In the genomic region with DNA sequence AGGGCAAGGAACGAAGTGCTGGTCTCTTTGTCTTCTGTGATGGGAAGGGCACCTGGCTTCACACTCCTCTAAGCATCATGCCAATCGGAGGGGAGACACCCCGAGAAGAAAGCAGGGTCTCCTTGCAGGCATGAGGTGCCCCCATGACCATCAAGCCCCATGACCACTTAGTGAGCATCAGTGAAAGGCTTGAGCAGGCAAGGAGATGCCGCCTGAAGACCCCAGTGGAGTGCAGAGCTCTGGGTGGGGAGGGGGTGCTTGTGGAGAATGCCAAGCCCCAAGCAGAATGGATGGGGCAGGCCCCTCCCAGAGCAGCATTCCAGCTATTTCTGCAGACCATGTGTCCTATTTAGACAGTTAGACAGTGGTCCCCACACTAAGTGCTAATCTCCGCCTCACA, we compare ENCODE assay signal across 20 cellular contexts.
DNase-seq lines count a peak whose midpoint lies in the region; TF ChIP-seq lines count a peak whose summit lies in the region.
"Had no signal": no experiment of that assay in that cellular context is flagged by ENCODE, and none has a peak within 500 bp of the region (broad histone marks: within the 10 kb centered on the region; RNA-seq: fewer than 3 reads in every experiment).

No MANE protein-coding gene starts in this region.

- peaks cover 0 to 17% (median 0%) of the 10 kb centered on the region in 11 experiments; a peak in 7 of 22 replicates for H3K27me3 ChIP-seq in BLaER1 treated with 17β-estradiol and CSF1 and Interleukin-3, amounts not matched to agents 10 nM and 100 nM
- H3K27me3 ChIP-seq in colonic mucosa, result no peaks in the 10 kb centered on the region
- no peaks in the 10 kb centered on the region for H3K27me3 ChIP-seq in stomach
- H3K27me3 ChIP-seq: BE2C, MG63 had no signal

- no peak overlapping the region for H3K4me3 ChIP-seq in BLaER1 treated with 17β-estradiol and CSF1 and Interleukin-3, amounts not matched to agents 10 nM and 100 nM
- H3K4me3 ChIP-seq in colonic mucosa (no peak overlapping the region), stomach (no peak overlapping the region)
- H3K4me3 ChIP-seq: GM12878, GM23248, MG63 had no signal

- peaks cover 0 to 22% (median 12%) of the 10 kb centered on the region in 11 experiments; a peak in 13 of 22 replicates for H3K9me3 ChIP-seq in BLaER1 treated with 17β-estradiol and CSF1 and Interleukin-3, amounts not matched to agents 10 nM and 100 nM (replicated peaks in 1 of 11)
- no peaks in the 10 kb centered on the region for H3K9me3 ChIP-seq in colonic mucosa
- no peaks in the 10 kb centered on the region for H3K9me3 ChIP-seq in stomach
- H3K9me3 ChIP-seq: BE2C had no signal

- H3K9ac ChIP-seq in BLaER1 treated with 17β-estradiol and CSF1 and Interleukin-3, amounts not matched to agents 10 nM and 100 nM, result no peak overlapping the region
- no peak overlapping the region for H3K9ac ChIP-seq in colonic mucosa (ENCODE audit: low read depth in 2 of 2, low read length in 2 of 2)
- H3K9ac ChIP-seq: GM23248 had no signal

- H3K27ac Mint-ChIP-seq in osteocyte (ENCODE audit: unreplicated experiment), result no peak overlapping the region
- H3K27ac Mint-ChIP-seq: IgD-negative memory B cell had no signal

- H3K27me3 Mint-ChIP-seq in osteocyte (ENCODE audit: unreplicated experiment), result peaks cover 41% of the 10 kb centered on the region

- no peak for TF ChIP-seq EP300 in stomach (IDR thresholded peaks at IDR 0.05)

- peak overlapping the region; percentile 37 to 95 (median 84) for H3K4me2 ChIP-seq in BLaER1 treated with 17β-estradiol and CSF1 and Interleukin-3, amounts not matched to agents 10 nM and 100 nM

- no peaks in the 10 kb centered on the region for H3K36me3 ChIP-seq in BLaER1 treated with 17β-estradiol and CSF1 and Interleukin-3, amounts not matched to agents 10 nM and 100 nM
- H3K36me3 ChIP-seq in colonic mucosa (no peaks in the 10 kb centered on the region), stomach (no peaks in the 10 kb centered on the region)
- H3K36me3 ChIP-seq: BE2C, MG63 had no signal

- WGBS in stomach, 5 donors, result 83 to 87% (median 85%) methylated on average over 5 of the region's 5 CpGs

- H3K4me1 ChIP-seq in BLaER1 treated with 17β-estradiol and CSF1 and Interleukin-3, amounts not matched to agents 10 nM and 100 nM, result peaks cover 17 to 65% (median 49%) of the 10 kb centered on the region in 10 experiments; a peak in 19 of 20 replicates
- H3K4me1 ChIP-seq in colonic mucosa (no peaks in the 10 kb centered on the region), stomach (peaks cover 0 to 9% (median 0%) of the 10 kb centered on the region in 4 donors)

- H3K4me1 Mint-ChIP-seq in osteocyte (ENCODE audit: unreplicated experiment), result peaks cover 11% of the 10 kb centered on the region

- peak; percentile 42 for DNase-seq in activated CD8-positive, alpha-beta memory T cell treated with anti-CD3 and anti-CD28 coated beads for 24 hours
- DNase-seq in activated CD8-positive, alpha-beta memory T cell treated with anti-CD3 and anti-CD28 coated beads, Interleukin-2, amount 50 U/mL, for 4 hours, result no peak
- DNase-seq in colonic mucosa (peak; percentile 11), osteocyte (ENCODE audit: extremely low spot score, unreplicated experiment) (peak; percentile 65), stomach (no peak), HuH-7.5 (ENCODE audit: low spot score) (no peak)
- DNase-seq: BE2C; CD4-positive, alpha-beta memory T cell; DMS53; EL; GM23248; HCEC 1CT; Kasumi-1; MG63; NCI-H1092; NCI-H1436 treated with DMSO at 0.1 percent for 48 hours; NCI-H2029 had no signal

- H3K9me3 Mint-ChIP-seq in osteocyte (ENCODE audit: unreplicated experiment), result no peaks in the 10 kb centered on the region

- H3K36me3 Mint-ChIP-seq in osteocyte (ENCODE audit: unreplicated experiment), result no peaks in the 10 kb centered on the region
- H3K36me3 Mint-ChIP-seq: CD4-positive, alpha-beta memory T cell had no signal

- TF ChIP-seq POLR2A in stomach (IDR thresholded peaks at IDR 0.05), result no peak

- TF ChIP-seq CTCF in colonic mucosa (IDR thresholded peaks at IDR 0.05) (no peak), osteocyte (IDR thresholded peaks at IDR 0.05) (no peak), stomach (IDR thresholded peaks at IDR 0.05) (no peak)

- intact Hi-C loops in colonic mucosa (cut with DNase I), result no loop called here
- intact Hi-C loops in stomach (cut with DNase I; ENCODE audit: low total_unique reads), result no loop called here

- no peak overlapping the region for H3K27ac ChIP-seq in BLaER1 treated with 17β-estradiol and CSF1 and Interleukin-3, amounts not matched to agents 10 nM and 100 nM
- H3K27ac ChIP-seq in colonic mucosa, result no peak overlapping the region
- no peak overlapping the region for H3K27ac ChIP-seq in stomach
- H3K27ac ChIP-seq: GM23248 had no signal

- no peaks in the 10 kb centered on the region for H4K20me1 ChIP-seq in BLaER1 treated with 17β-estradiol and CSF1 and Interleukin-3, amounts not matched to agents 10 nM and 100 nM

- no peak overlapping the region for H3K4me3 Mint-ChIP-seq in osteocyte (ENCODE audit: unreplicated experiment)
- H3K4me3 Mint-ChIP-seq: CD4-positive, alpha-beta memory T cell had no signal

Comparison
In these comparisons a context has a peak if more than half of its experiments do, and no peak if none do; other contexts are left out.
1. DNase-seq: peak in activated CD8-positive, alpha-beta memory T cell treated with anti-CD3 and anti-CD28 coated beads for 24 hours (single experiment), colonic mucosa (single experiment) and osteocyte (single experiment); none in activated CD8-positive, alpha-beta memory T cell treated with anti-CD3 and anti-CD28 coated beads, Interleukin-2, amount 50 U/mL, for 4 hours (single experiment), stomach (single experiment) and HuH-7.5 (single experiment).